1 cellular context compared by ENCODE assay signal in genomic region chr1:94417962-94418663, GRCh38.
TF ChIP-seq lines count a peak whose summit lies in the region.

Gene ABCD3 (plus strand): TSS chr1:94418389. CDS start chr1:94418479, 90 bp downstream.

TF ChIP-seq in K562, 482 proteins besides CTCF, POLR2A, EP300 and RAD21 (continued from another document and continues in another):
- no peak for TF ChIP-seq MLLT1 (IDR thresholded peaks at IDR 0.05)
- no peak for TF ChIP-seq ZNF311 (CRISPR knock-in tag; IDR thresholded peaks at IDR 0.05)
- TF ChIP-seq CBX8 (IDR thresholded peaks at IDR 0.05; ENCODE audit: borderline replicate concordance, extremely low read depth, low read depth, low read length, poor library complexity, severe bottlenecking): no peak
- no peak for TF ChIP-seq HSF4 (CRISPR knock-in tag; IDR thresholded peaks at IDR 0.05; ENCODE audit: borderline replicate concordance)
- no peak for TF ChIP-seq SNRNP70 (optimal IDR thresholded peaks at IDR 0.05; ENCODE audit: low read depth, low read length)
- TF ChIP-seq SETDB1 (IDR thresholded peaks at IDR 0.05; ENCODE audit: low read length): peak; percentile 49
- TF ChIP-seq CCNT2 (IDR thresholded peaks at IDR 0.05; ENCODE audit: borderline replicate concordance, extremely low read depth, insufficient read length, low read depth, low read length): peak; percentile 81
- no peak for TF ChIP-seq ELK1 (CRISPR knock-in tag; IDR thresholded peaks at IDR 0.05)
- 0 out of 2 replicates have a peak, but pooled peaks have one; percentile 46 for TF ChIP-seq SMARCE1 (IDR thresholded peaks at IDR 0.05)
- TF ChIP-seq PML (IDR thresholded peaks at IDR 0.05; ENCODE audit: low read length): peak; percentile 39; the same call in 1 of the 2 replicates
- no peak; the same call in 1 of the 2 replicates for TF ChIP-seq DPF2 (IDR thresholded peaks at IDR 0.05)
- TF ChIP-seq CTBP1 (IDR thresholded peaks at IDR 0.05; ENCODE audit: borderline replicate concordance): peak; percentile 86
- TF ChIP-seq FOXJ3 (CRISPR knock-in tag; IDR thresholded peaks at IDR 0.05): no peak
- TF ChIP-seq PCBP2 (IDR thresholded peaks at IDR 0.05; ENCODE audit: low read depth, low read length, poor library complexity, severe bottlenecking): no peak
- no peak for TF ChIP-seq SMAD1 (IDR thresholded peaks at IDR 0.05; ENCODE audit: low read depth, low read length, partially characterized antibody)
- no peak for TF ChIP-seq ZC3H11A (IDR thresholded peaks at IDR 0.05; ENCODE audit: low read depth, low read length)
- no peak for TF ChIP-seq ZBTB33 (CRISPR knock-in tag; IDR thresholded peaks at IDR 0.05)
- TF ChIP-seq TAF15 (IDR thresholded peaks at IDR 0.05; ENCODE audit: low read depth, low read length): no peak
- TF ChIP-seq ZNF740 (CRISPR knock-in tag; IDR thresholded peaks at IDR 0.05): no peak
- no peak for TF ChIP-seq ZNF740 (tag; IDR thresholded peaks at IDR 0.05)
- peak in 1 of 2 experiments; percentile 63; a peak in 1 of 4 replicates for TF ChIP-seq ZNF639 (CRISPR knock-in tag; conservative IDR thresholded peaks at IDR 0.05 in 1 of 2, IDR thresholded peaks at IDR 0.05 in 1 of 2)
- peak; percentile 56 to 64 for TF ChIP-seq MNT (conservative IDR thresholded peaks at IDR 0.05)
- TF ChIP-seq RB1 (IDR thresholded peaks at IDR 0.05; ENCODE audit: low read depth): peak; percentile 85
- no peak for TF ChIP-seq SREBF2 (CRISPR knock-in tag; IDR thresholded peaks at IDR 0.05)
- TF ChIP-seq NCOA6 (IDR thresholded peaks at IDR 0.05): peak; percentile 94
- TF ChIP-seq KLF10 (CRISPR knock-in tag; IDR thresholded peaks at IDR 0.05): no peak
- no peak for TF ChIP-seq BRD4 (IDR thresholded peaks at IDR 0.05)
- peak; percentile 90 for TF ChIP-seq ZFX (CRISPR knock-in tag; IDR thresholded peaks at IDR 0.05)
- TF ChIP-seq ZNF124 (CRISPR knock-in tag; IDR thresholded peaks at IDR 0.05): no peak
- TF ChIP-seq ZBTB40 (IDR thresholded peaks at IDR 0.05): no peak; the same call in 1 of the 2 replicates
- no peak for TF ChIP-seq ZBTB40 (CRISPR knock-in tag; IDR thresholded peaks at IDR 0.05)
- TF ChIP-seq SAFB2 (IDR thresholded peaks at IDR 0.05; ENCODE audit: borderline replicate concordance, low read depth, low read length, severe bottlenecking): no peak
- TF ChIP-seq FOXP1 (CRISPR knock-in tag; IDR thresholded peaks at IDR 0.05): peak; percentile 64; the same call in 1 of the 2 replicates
- TF ChIP-seq ELF1 (tag; IDR thresholded peaks at IDR 0.05): peak; percentile 61
- no peak for TF ChIP-seq NKRF (IDR thresholded peaks at IDR 0.05; ENCODE audit: borderline replicate concordance)
- no peak for TF ChIP-seq ZBTB49 (CRISPR knock-in tag; IDR thresholded peaks at IDR 0.05; ENCODE audit: borderline replicate concordance)
- TF ChIP-seq SRSF9 (IDR thresholded peaks at IDR 0.05; ENCODE audit: borderline replicate concordance, low read depth, low read length): no peak
- 0 out of 2 replicates have a peak, but pooled peaks have one; percentile 13 for TF ChIP-seq GTF2E2 (tag; IDR thresholded peaks at IDR 0.05)
